In the genomic region with DNA sequence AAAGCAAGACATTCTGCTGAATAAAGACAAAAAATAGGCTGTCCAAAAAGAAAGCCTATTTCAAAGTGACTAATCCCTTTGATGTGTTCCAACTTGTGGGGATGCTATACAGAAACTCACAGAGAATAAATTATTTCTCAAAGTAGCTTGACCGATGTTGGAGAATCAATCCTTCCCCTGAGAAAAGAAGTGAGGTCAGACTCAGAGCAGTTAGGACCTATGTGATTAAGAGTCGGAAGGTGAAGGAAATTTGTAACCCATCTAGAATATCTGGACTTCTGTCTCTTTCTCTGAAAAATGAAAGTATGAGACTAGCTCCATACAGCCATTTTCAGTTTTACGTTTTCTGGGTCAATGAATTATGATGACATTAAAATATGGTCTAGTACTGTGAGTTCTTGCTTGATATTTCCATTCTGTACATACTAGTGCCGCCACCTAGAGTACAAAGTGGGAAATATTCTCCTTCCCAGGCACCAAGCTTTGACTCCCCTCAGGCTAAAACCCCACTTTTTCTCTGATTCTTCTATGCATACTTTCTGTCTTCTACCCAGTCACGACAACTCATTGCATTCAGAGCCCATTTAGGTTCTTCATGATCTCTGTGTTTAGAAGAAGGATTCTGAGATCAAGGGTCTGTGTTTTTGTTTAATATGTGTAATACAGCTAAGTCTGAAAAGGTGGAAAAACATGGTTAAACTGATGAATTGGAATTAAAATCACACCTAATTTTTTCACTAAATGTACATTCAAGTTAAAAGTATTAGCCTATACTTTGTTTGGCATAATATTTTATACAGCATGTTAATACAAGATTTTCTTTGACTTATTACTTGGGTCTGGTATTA, we compare ENCODE assay signal across 8 cellular contexts. TPM values are rescaled to one million over a fixed set of nuclear protein-coding genes. Genes with fewer than 3 reads are reported as not detected.
DNase-seq lines count a peak whose midpoint lies in the region; ATAC-seq, FAIRE-seq and TF ChIP-seq lines count a peak whose summit lies in the region.

No MANE protein-coding gene starts in this region.

- H3K9ac ChIP-seq in kidney (ENCODE audit: low read length in 2 of 2), result no peak overlapping the region

- intact Hi-C loops in kidney (cut with DNase I), result loop anchor here (10.0 kb wide), 1 partner anchor 292 kb away; no protein-coding TSS in a partner anchor
- intact Hi-C loops in transverse colon (cut with DNase I; ENCODE audit: low total_unique reads), result loop anchor here (10.0 kb wide), 1 partner anchor 292 kb away; no protein-coding TSS in a partner anchor

- H3K27me3 ChIP-seq in transverse colon, result no peaks in the 10 kb centered on the region

- H3K4me3 ChIP-seq in kidney (ENCODE audit: low read length in 2 of 2) (no peak overlapping the region), transverse colon (no peak overlapping the region)

- no peak for TF ChIP-seq EP300 in transverse colon (IDR thresholded peaks at IDR 0.05; ENCODE audit: low read depth)

- H3K27me3 Mint-ChIP-seq in brain, result no peaks in the 10 kb centered on the region

- in situ Hi-C loops in transverse colon (cut with MboI; ENCODE audit: low pct_ligation_motif_present in 1 of 4, low pct_unique_long_range_greater_than_20kb in 1 of 4, low sequenced_read_pairs in 3 of 4), result loop anchor here (5.0 to 25.0 kb wide), 7 partner anchors 280 to 402 kb away; no protein-coding TSS in a partner anchor

- H3K4me1 Mint-ChIP-seq in brain, result no peaks in the 10 kb centered on the region

- TF ChIP-seq CTCF in brain (conservative IDR thresholded peaks at IDR 0.05) (peak; percentile 86 to 87), kidney (IDR thresholded peaks at IDR 0.05; ENCODE audit: borderline replicate concordance, extremely low read depth, insufficient read depth) (peak; percentile 82), transverse colon (IDR thresholded peaks at IDR 0.05) (peak; percentile 60 to 74 (median 72))

- H3K27ac ChIP-seq in kidney (ENCODE audit: low read depth in 2 of 2, low read length in 2 of 2) (no peak overlapping the region), transverse colon (no peak overlapping the region)

- no peaks in the 10 kb centered on the region for H3K36me3 ChIP-seq in kidney (ENCODE audit: control insufficient read depth in 1 of 2, insufficient read depth in 2 of 2, low read length in 2 of 2)
- H3K36me3 ChIP-seq in transverse colon, result no peaks in the 10 kb centered on the region

- H3K9me3 ChIP-seq in kidney (ENCODE audit: control insufficient read depth in 1 of 2, low read length in 2 of 2) (no peaks in the 10 kb centered on the region), transverse colon (no peaks in the 10 kb centered on the region)

- H3K4me3 Mint-ChIP-seq in brain, result peak overlapping the region in 1 of 5 experiments; percentile 44

- H3K36me3 Mint-ChIP-seq in brain, result no peaks in the 10 kb centered on the region

- ATAC-seq in GM19452 (IDR thresholded peaks at IDR 0.05; ENCODE audit: unreplicated experiment), result peak; percentile 96
- ATAC-seq in HG03342 (IDR thresholded peaks at IDR 0.05; ENCODE audit: unreplicated experiment), result peak; percentile 98

- H3K4me1 ChIP-seq in kidney (ENCODE audit: control insufficient read depth in 1 of 2, insufficient read depth in 1 of 2, low read depth in 1 of 2, low read length in 2 of 2) (no peaks in the 10 kb centered on the region), transverse colon (no peaks in the 10 kb centered on the region)

- H3K27ac Mint-ChIP-seq in brain, result peak overlapping the region in 2 of 5 experiments; percentile 11 to 57

- peaks cover 0 to 18% (median 6%) of the 10 kb centered on the region in 5 experiments for H3K9me3 Mint-ChIP-seq in brain

- 32 to 36% methylated on average over 4 to 5 of the region's 5 CpGs for WGBS in transverse colon (ENCODE audit: low coverage in 1 of 2), 2 donors

- peak; percentile 19 for FAIRE-seq in kidney (lab: Jason Lieb, UNC)

- TF ChIP-seq POLR2A in transverse colon (IDR thresholded peaks at IDR 0.05), result no peak

- DNase-seq in EH (ENCODE audit: low read depth) (peak; percentile 50), NCI-H226 (peak; percentile 48), kidney (no peak), transverse colon (no peak)
- DNase-seq in stimulated activated CD4-positive, alpha-beta T cell treated with anti-CD3 and anti-CD28 coated beads, Interleukin-4, amount 100 ng/mL, for 24 hours, result no peak

RNA-seq across cellular contexts. Expression of a gene that starts 6.9 kb away (rescaled TPM):
- polyA plus RNA-seq in brain (ENCODE audit: insufficient read depth, low read depth, low replicate concordance) (not detected), kidney (ENCODE audit: insufficient read depth, low read depth, low replicate concordance) (0.54 TPM)
- total RNA-seq in kidney (0.82 TPM), transverse colon (not detected)

RNA-seq across cellular contexts. Expression of a gene that starts 30.9 kb away (rescaled TPM):
- 0.10 TPM for polyA plus RNA-seq in brain (ENCODE audit: insufficient read depth, low read depth, low replicate concordance)
- total RNA-seq in kidney, result 10.1 TPM
- polyA plus RNA-seq in kidney (ENCODE audit: insufficient read depth, low read depth, low replicate concordance), result 1.0 TPM
- under 1 TPM in 2 of 4 donors, not detected in 2; 0.55 to 0.79 TPM for total RNA-seq in transverse colon

Comparison
In these comparisons a context has a peak if more than half of its experiments do, and no peak if none do; other contexts are left out.
1. DNase-seq: peak in EH (single experiment) and NCI-H226 (single experiment); none in kidney (single experiment), transverse colon (single experiment) and stimulated activated CD4-positive, alpha-beta T cell treated with anti-CD3 and anti-CD28 coated beads, Interleukin-4, amount 100 ng/mL, for 24 hours (single experiment).
2. Peak in every context shown above with its lines, with median percentiles within 50 percentile points of each other: CTCF ChIP-seq.